Comparison of ENCODE assay signal across 23 cellular contexts in genomic region chr7:84107259-84107658, GRCh38.
"Had no signal": no experiment of that assay in that cellular context is flagged by ENCODE, and none has a peak within 500 bp of the region (broad histone marks: within the 10 kb centered on the region; RNA-seq: fewer than 3 reads in every experiment).

No MANE protein-coding gene starts in this region.

- H3K4me1 ChIP-seq: foreskin keratinocyte, lower lobe of right lung, suprapubic skin had no signal

- FAIRE-seq: urothelium cell line had no signal

- DNase-seq: activated CD4-positive, alpha-beta memory T cell treated with anti-CD3 and anti-CD28 coated beads for 36 hours; activated CD4-positive, alpha-beta T cell treated with anti-CD3 and anti-CD28 coated beads for 48 hours; activated effector memory CD4-positive, alpha-beta T cell treated with anti-CD3 and anti-CD28 coated beads, Interleukin-2, amount 50 U/mL, for 16 hours; activated naive CD4-positive, alpha-beta T cell treated with anti-CD3 and anti-CD28 coated beads, Interleukin-2, amount 10 ng/mL, durations not matched to agents 7 days and 5 days; anterior cingulate cortex; caudate nucleus; effector CD4-positive, alpha-beta T cell; erythroblast; foreskin keratinocyte; lower lobe of right lung; naive thymus-derived CD4-positive, alpha-beta T cell; retina; sigmoid colon; stimulated activated CD4-positive, alpha-beta T cell treated with anti-CD3 and anti-CD28 coated beads, Interleukin-15, amount 100 ng/mL, for 24 hours; stomach; T-helper 9 cell had no signal

- H3K9me3 ChIP-seq: lower lobe of right lung, sigmoid colon, stomach, suprapubic skin, tibial nerve had no signal

- H3K36me3 ChIP-seq: lower lobe of right lung, stomach, suprapubic skin, tibial nerve had no signal

- H3K27me3 ChIP-seq: foreskin keratinocyte, neural progenitor cell, sigmoid colon, stomach, suprapubic skin, tibial nerve had no signal

- H3K4me2 ChIP-seq: smooth muscle cell had no signal

- H2AFZ ChIP-seq: neural progenitor cell had no signal

- ATAC-seq: foreskin keratinocyte; left lobe of liver; lower lobe of right lung; naive thymus-derived CD4-positive, alpha-beta T cell; stimulated activated memory B cell treated with anti-CD40 and anti-IgM and Interleukin-4, amounts not matched to agents 10 μg/mL and 1 μg/mL and 100 μg/mL, for 72 hours had no signal

- H3K4me3 ChIP-seq: lower lobe of right lung, neural progenitor cell, sigmoid colon, smooth muscle cell, stomach, suprapubic skin, tibial nerve had no signal

- H3K9ac ChIP-seq: neural progenitor cell had no signal

- H3K27ac ChIP-seq: foreskin keratinocyte, lower lobe of right lung, stomach, suprapubic skin, tibial nerve had no signal
